ENCODE assay signal across 15 cellular contexts in genomic region chr20:58054744-58055373, GRCh38.
DNase-seq lines count a peak whose midpoint lies in the region; ATAC-seq and TF ChIP-seq lines count a peak whose summit lies in the region.
"Had no signal": no experiment of that assay in that cellular context is flagged by ENCODE, and none has a peak within 500 bp of the region (broad histone marks: within the 10 kb centered on the region; RNA-seq: fewer than 3 reads in every experiment).

No MANE protein-coding gene starts in this region.

- H3K27ac ChIP-seq in right atrium auricular region: peak overlapping the region; percentile 17 to 23
- H3K27ac ChIP-seq: SK-N-MC had no signal

- peak; percentile 48 for DNase-seq in GM03348 (ENCODE audit: low spot score)
- peak; percentile 47 for DNase-seq in astrocyte of the hippocampus (ENCODE audit: low read depth, low spot score)
- DNase-seq in right atrium auricular region (ENCODE audit: low spot score): peak; percentile 65
- DNase-seq in posterior cingulate gyrus: peak in 8 of 10 donors; percentile 31 to 87 (median 49)
- DNase-seq in stimulated activated CD4-positive, alpha-beta T cell treated with anti-CD3 and anti-CD28 coated beads, Interleukin-15, amount 100 ng/mL, for 24 hours: no peak
- DNase-seq in stimulated activated naive CD4-positive, alpha-beta T cell (lab: John Stamatoyannopoulos, UW): no peak
- DNase-seq: activated gamma-delta T cell; HCEC 1CT; KBM-7; naive thymus-derived CD8-positive, alpha-beta T cell; stimulated activated CD4-positive, alpha-beta T cell treated with anti-CD3 and anti-CD28 coated beads, Interleukin-2, amount 100 ng/mL, for 24 hours had no signal

- no peak overlapping the region for H3K4me3 ChIP-seq in right atrium auricular region
- H3K4me3 ChIP-seq: SK-N-MC had no signal

- ATAC-seq in HG02938 (IDR thresholded peaks at IDR 0.05; ENCODE audit: unreplicated experiment): no peak
- no peak for ATAC-seq in GM18861 (IDR thresholded peaks at IDR 0.05; ENCODE audit: unreplicated experiment)
- ATAC-seq: activated CD4-positive, CD25-positive, alpha-beta regulatory T cell treated with anti-CD3 and anti-CD28 coated beads, Interleukin-2, amount 50 U/mL, for 24 hours; naive thymus-derived CD8-positive, alpha-beta T cell had no signal

- no peaks in the 10 kb centered on the region for H3K9me3 ChIP-seq in right atrium auricular region

- intact Hi-C loops in posterior cingulate gyrus (cut with DNase I): no loop called here

- H3K27me3 ChIP-seq in right atrium auricular region: no peaks in the 10 kb centered on the region

- H3K36me3 ChIP-seq in right atrium auricular region: no peaks in the 10 kb centered on the region

- TF ChIP-seq CTCF in right atrium auricular region (IDR thresholded peaks at IDR 0.05): no peak

- peaks cover 0 to 11% of the 10 kb centered on the region in 2 donors for H3K4me1 ChIP-seq in right atrium auricular region

Comparison
In these comparisons a context has a peak if more than half of its experiments do, and no peak if none do; other contexts are left out.
1. DNase-seq: peak in GM03348 (single experiment), astrocyte of the hippocampus (single experiment), right atrium auricular region (single experiment) and posterior cingulate gyrus (8 of 10); none in stimulated activated CD4-positive, alpha-beta T cell treated with anti-CD3 and anti-CD28 coated beads, Interleukin-15, amount 100 ng/mL, for 24 hours (single experiment) and stimulated activated naive CD4-positive, alpha-beta T cell (0 of 6).